In the genomic region with DNA sequence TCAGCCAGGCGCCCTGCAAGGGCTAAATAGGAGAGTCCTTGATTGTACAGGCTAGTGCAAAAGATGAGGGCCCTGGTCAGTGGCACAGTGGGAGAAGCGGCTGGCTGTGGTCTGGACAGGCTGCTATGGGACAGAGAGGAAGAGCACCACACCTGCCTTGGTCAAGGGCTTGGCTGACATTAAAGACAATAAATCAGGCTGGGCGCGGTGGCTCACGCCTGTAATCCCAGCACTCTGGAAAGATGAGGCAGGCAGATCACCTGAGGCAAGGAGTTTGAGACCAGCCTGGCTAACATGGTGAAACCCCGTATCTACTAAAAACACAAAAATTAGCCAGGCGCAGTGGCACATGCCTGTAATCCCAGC, we compare ENCODE assay signal across 13 cellular contexts.
DNase-seq lines count a peak whose midpoint lies in the region; ATAC-seq and TF ChIP-seq lines count a peak whose summit lies in the region.
"Had no signal": no experiment of that assay in that cellular context is flagged by ENCODE, and none has a peak within 500 bp of the region (broad histone marks: within the 10 kb centered on the region; RNA-seq: fewer than 3 reads in every experiment).

No MANE protein-coding gene starts in this region.

- peaks cover 56% of the 10 kb centered on the region for H3K4me1 Mint-ChIP-seq in endothelial cell (ENCODE audit: unreplicated experiment)

- TF ChIP-seq CTCF in endothelial cell (IDR thresholded peaks at IDR 0.05; ENCODE audit: unreplicated experiment), result no peak
- no peak for TF ChIP-seq CTCF in mucosa of descending colon (IDR thresholded peaks at IDR 0.05)
- TF ChIP-seq CTCF in GM13977 (IDR thresholded peaks at IDR 0.05; ENCODE audit: extremely low read depth, insufficient read depth, missing control alignments), result no peak

- peaks cover 15% of the 10 kb centered on the region for H3K36me3 Mint-ChIP-seq in endothelial cell (ENCODE audit: low read depth, unreplicated experiment)

- no peak overlapping the region for H3K4me3 Mint-ChIP-seq in endothelial cell (ENCODE audit: unreplicated experiment)
- H3K4me3 Mint-ChIP-seq: activated naive CD4-positive, alpha-beta T cell treated with anti-CD3 and anti-CD28 coated beads, Interleukin-2, amount 50 U/mL, for 24 hours; stimulated activated effector memory CD8-positive, alpha-beta T cell treated with anti-CD3 and anti-CD28 coated beads, Interleukin-12 subunit alpha, Interleukin-12 subunit beta, amount 100 ng/mL, for 72 hours had no signal

- H3K4me1 ChIP-seq in mucosa of descending colon (ENCODE audit: low read depth), result peaks cover 13% of the 10 kb centered on the region
- H3K4me1 ChIP-seq: pancreas had no signal

- no peak overlapping the region for H3K4me3 ChIP-seq in mucosa of descending colon
- H3K4me3 ChIP-seq: pancreas had no signal

- intact Hi-C loops in Right ventricle myocardium inferior (cut with DNase I) (no loop called here), cardiac septum (cut with DNase I) (no loop called here), mucosa of descending colon (cut with DNase I, micrococcal nuclease) (no loop called here)

- DNase-seq in Right ventricle myocardium inferior (ENCODE audit: missing footprints) (no peak), cardiac septum (ENCODE audit: low spot score) (no peak), endothelial cell (ENCODE audit: low spot score) (peak; percentile 13), mucosa of descending colon (peak in 2 of 3 donors; percentile 51 to 55), GM13977 (ENCODE audit: low spot score) (no peak), GM19238 (ENCODE audit: insufficient read length, low spot score) (no peak), NCI-H1694 (lab: John Stamatoyannopoulos, UW) (no peak)
- no peak for DNase-seq in activated naive CD4-positive, alpha-beta T cell treated with Interleukin-2 at 50 U/mL for 16 hours
- DNase-seq: EL, pancreas had no signal

- H3K27me3 Mint-ChIP-seq in endothelial cell (ENCODE audit: unreplicated experiment), result no peaks in the 10 kb centered on the region
- H3K27me3 Mint-ChIP-seq: activated naive CD4-positive, alpha-beta T cell treated with anti-CD3 and anti-CD28 coated beads, Interleukin-2, amount 50 U/mL, for 24 hours had no signal

- peak overlapping the region; percentile 84 for H3K27ac Mint-ChIP-seq in endothelial cell (ENCODE audit: unreplicated experiment)
- H3K27ac Mint-ChIP-seq: activated naive CD4-positive, alpha-beta T cell treated with anti-CD3 and anti-CD28 coated beads, Interleukin-2, amount 50 U/mL, for 24 hours; stimulated activated effector memory CD8-positive, alpha-beta T cell treated with anti-CD3 and anti-CD28 coated beads, Interleukin-12 subunit alpha, Interleukin-12 subunit beta, amount 100 ng/mL, for 72 hours had no signal

- peak; percentile 21 for ATAC-seq in Right ventricle myocardium inferior
- ATAC-seq in mucosa of descending colon, result peak; percentile 54
- ATAC-seq: activated CD4-positive, CD25-positive, alpha-beta regulatory T cell treated with anti-CD3 and anti-CD28 coated beads, Interleukin-2, amount 50 U/mL, for 24 hours; stimulated activated effector memory CD8-positive, alpha-beta T cell treated with anti-CD3 and anti-CD28 coated beads, Interleukin-12 subunit alpha, Interleukin-12 subunit beta, amount 100 ng/mL, for 72 hours had no signal

- no peaks in the 10 kb centered on the region for H3K9me3 ChIP-seq in mucosa of descending colon
- H3K9me3 ChIP-seq: pancreas had no signal

- H3K9me3 Mint-ChIP-seq in endothelial cell (ENCODE audit: unreplicated experiment), result no peaks in the 10 kb centered on the region
- H3K9me3 Mint-ChIP-seq: stimulated activated effector memory CD8-positive, alpha-beta T cell treated with anti-CD3 and anti-CD28 coated beads, Interleukin-12 subunit alpha, Interleukin-12 subunit beta, amount 100 ng/mL, for 72 hours had no signal

- no peaks in the 10 kb centered on the region for H3K36me3 ChIP-seq in mucosa of descending colon (ENCODE audit: low read depth)
- H3K36me3 ChIP-seq: pancreas had no signal

- in situ Hi-C loops in GM13977 (cut with MboI; ENCODE audit: low pct_unique_long_range_greater_than_20kb, low sequenced_read_pairs, unreplicated experiment), result no loop called here

Comparison
In these comparisons a context has a peak if more than half of its experiments do, and no peak if none do; other contexts are left out.
1. DNase-seq: peak in endothelial cell (single experiment) and mucosa of descending colon (2 of 3); none in Right ventricle myocardium inferior (single experiment), cardiac septum (single experiment), GM13977 (single experiment), GM19238 (single experiment), activated naive CD4-positive, alpha-beta T cell treated with Interleukin-2 at 50 U/mL for 16 hours (single experiment) and NCI-H1694 (single experiment).